ENCODE assay signal across 11 cellular contexts in genomic region chr10:99660662-99661369, GRCh38. TPM values are rescaled to one million over a fixed set of nuclear protein-coding genes. Genes with fewer than 3 reads are reported as not detected.
DNase-seq lines count a peak whose midpoint lies in the region; ATAC-seq and TF ChIP-seq lines count a peak whose summit lies in the region.
"Had no signal": no experiment of that assay in that cellular context is flagged by ENCODE, and none has a peak within 500 bp of the region (broad histone marks: within the 10 kb centered on the region; RNA-seq: fewer than 3 reads in every experiment).

No MANE protein-coding gene starts in this region.

- CTCF ChIA-PET in AG04450 (lab: Charles Lee) (interaction anchor here (1.7 to 3.1 kb wide), 2 partner anchors 30 to 225 kb away, joined by 4 to 15 read pairs; no protein-coding TSS in a partner anchor), mammary epithelial cell (lab: Charles Lee; ENCODE audit: low non-redundant PET) (no interaction called here)

- DNase-seq in AG04450 (ENCODE audit: low read depth, low spot score) = no peak
- DNase-seq in LHCN-M2 (ENCODE audit: low read depth) = peak; percentile 28
- DNase-seq in mammary epithelial cell = no peak
- peak; percentile 59 for DNase-seq in mesenchymal stem cell
- no peak for DNase-seq in activated CD4-positive, alpha-beta T cell treated with anti-CD3 and anti-CD28 coated beads, Interleukin-2, amount 50 U/mL, for 1 hour
- DNase-seq in activated gamma-delta T cell treated with Interleukin-2 at 50 U/mL for 16 hours = no peak
- DNase-seq in LoVo (ENCODE audit: low spot score) = no peak
- DNase-seq in psoas muscle = no peak
- DNase-seq: activated CD4-positive, alpha-beta memory T cell treated with anti-CD3 and anti-CD28 coated beads for 36 hours; NCI-H526 treated with DMSO at 0.1 percent for 48 hours; stimulated activated CD4-positive, alpha-beta T cell treated with anti-CD3 and anti-CD28 coated beads, Interleukin-4, amount 100 ng/mL, for 4 hours had no signal

- peaks cover 18% of the 10 kb centered on the region for H3K36me3 ChIP-seq in mammary epithelial cell (ENCODE audit: insufficient read depth, low read length)
- H3K36me3 ChIP-seq in mesenchymal stem cell (ENCODE audit: control insufficient read depth in 1 of 2, insufficient read depth in 2 of 2, low read depth in 1 of 2, low read length in 2 of 2) = peaks cover 9 to 35% of the 10 kb centered on the region in 2 experiments
- H3K36me3 ChIP-seq in psoas muscle (ENCODE audit: insufficient read depth in 1 of 2, low read depth in 1 of 2) = peaks cover 3 to 7% of the 10 kb centered on the region in 2 donors

- no peak for ATAC-seq in psoas muscle

- H2BK120ac ChIP-seq in mesenchymal stem cell (ENCODE audit: low read depth, low read length) = no peak overlapping the region

- H4K8ac ChIP-seq in mesenchymal stem cell (ENCODE audit: low read length) = no peak overlapping the region

- no peak overlapping the region for H2AFZ ChIP-seq in mammary epithelial cell (ENCODE audit: low read depth, low read length)
- no peak overlapping the region for H2AFZ ChIP-seq in mesenchymal stem cell (ENCODE audit: low read depth, low read length)

- no peak overlapping the region for H3K4ac ChIP-seq in mesenchymal stem cell (ENCODE audit: low read depth in 1 of 2, low read length in 2 of 2)

- no peaks in the 10 kb centered on the region for H4K20me1 ChIP-seq in mammary epithelial cell (ENCODE audit: insufficient read depth, low read length)

- H3K27me3 ChIP-seq in AG04450 (ENCODE audit: control insufficient read depth, insufficient read depth, low read length) (no peaks in the 10 kb centered on the region), mammary epithelial cell (ENCODE audit: insufficient read depth, low read length) (no peaks in the 10 kb centered on the region), mesenchymal stem cell (ENCODE audit: control insufficient read depth in 1 of 2, insufficient read depth in 1 of 2, low read length in 2 of 2) (no peaks in the 10 kb centered on the region), psoas muscle (ENCODE audit: insufficient read depth in 3 of 3, low read length in 2 of 3) (no peaks in the 10 kb centered on the region)

- H4K91ac ChIP-seq in mesenchymal stem cell (ENCODE audit: low read length) = no peak overlapping the region

- TF ChIP-seq CTCF in AG04450 (IDR thresholded peaks at IDR 0.05; ENCODE audit: low read depth, low read length) = no peak
- TF ChIP-seq CTCF in mammary epithelial cell (conservative IDR thresholded peaks at IDR 0.05 in 1 of 2, IDR thresholded peaks at IDR 0.05 in 1 of 2; ENCODE audit: extremely low read depth in 1 of 2, insufficient read depth in 1 of 2, low read depth in 1 of 2, low read length in 2 of 2) = no peak
- no peak for TF ChIP-seq CTCF in psoas muscle (IDR thresholded peaks at IDR 0.05)

- H3K4me2 ChIP-seq in mammary epithelial cell (ENCODE audit: insufficient read depth, low read depth, low read length) (peak overlapping the region; percentile 90), mesenchymal stem cell (ENCODE audit: low read length, poor library complexity, severe bottlenecking) (peak overlapping the region; percentile 65)

- peak overlapping the region; percentile 92 for H3K4me3 ChIP-seq in AG04450 (ENCODE audit: low read depth, low read length)
- H3K4me3 ChIP-seq in mammary epithelial cell (replicated peaks in 1 of 3; ENCODE audit: insufficient read depth in 1 of 3, low read depth in 2 of 3, low read length in 3 of 3) = peak overlapping the region; percentile 84 to 97 (median 94)
- peak overlapping the region in 1 of 2 experiments; percentile 86 for H3K4me3 ChIP-seq in mesenchymal stem cell (ENCODE audit: insufficient read depth in 1 of 2, low read depth in 1 of 2, low read length in 2 of 2)
- H3K4me3 ChIP-seq in psoas muscle = no peak overlapping the region

- H2BK5ac ChIP-seq in mesenchymal stem cell (ENCODE audit: low read depth, low read length, poor library complexity, severe bottlenecking) = no peak overlapping the region

- in situ Hi-C loops in mammary epithelial cell (cut with MboI; ENCODE audit: low sequenced_read_pairs in 2 of 2) = loop anchor here in 1 of 2 donors (5.0 kb wide), 1 partner anchor 39 kb away; the partner anchor contains the start of gene SLC25A28

- 90% methylated on average over 6 of the region's 6 CpGs for WGBS in mammary epithelial cell (ENCODE audit: low coverage, missing lambda C conversion rate)
- 99% methylated on average over 3 of the region's 6 CpGs for WGBS in mesenchymal stem cell
- WGBS in psoas muscle, 3 donors = 94 to 97% (median 95%) methylated on average over 6 of the region's 6 CpGs

- H3K79me2 ChIP-seq in mammary epithelial cell (ENCODE audit: insufficient read depth, low read length) = peaks cover 70% of the 10 kb centered on the region

- H3K4me1 ChIP-seq in mammary epithelial cell (ENCODE audit: insufficient read depth, low read length) (peaks cover 52% of the 10 kb centered on the region), mesenchymal stem cell (ENCODE audit: control insufficient read depth, insufficient read depth, low read depth, low read length) (peaks cover 9% of the 10 kb centered on the region), psoas muscle (peaks cover 4% of the 10 kb centered on the region)

- intact Hi-C loops in mammary epithelial cell (cut with micrococcal nuclease) = loop anchor here (1.0 kb wide), 2 partner anchors 20 to 40 kb away; no protein-coding TSS in a partner anchor
- intact Hi-C loops in psoas muscle (cut with DNase I) = no loop called here

- no peak overlapping the region for H2AK5ac ChIP-seq in mesenchymal stem cell (ENCODE audit: low read length, severe bottlenecking)

- dilution Hi-C loops in mammary epithelial cell (cut with HindIII; ENCODE audit: low sequenced_read_pairs) = no loop called here

- POLR2A ChIA-PET in AG04450 (lab: Yijun Ruan, JAX) = interaction anchor here (0.6 to 1.9 kb wide), 3 partner anchors 29 to 218 kb away, joined by 3 to 20 read pairs (median 4); partner anchors contain the start of gene SLC25A28

- H3K18ac ChIP-seq in mesenchymal stem cell (ENCODE audit: low read depth in 1 of 2, low read length in 2 of 2) = no peak overlapping the region

- H3K9ac ChIP-seq in mammary epithelial cell (ENCODE audit: insufficient read depth, low read length) (peak overlapping the region; percentile 98), mesenchymal stem cell (ENCODE audit: low read length) (peak overlapping the region; percentile 98)

- H3K27ac ChIP-seq in AG04450 (ENCODE audit: low read depth, low read length) (no peak overlapping the region), mammary epithelial cell (ENCODE audit: insufficient read depth, low read depth, low read length) (peak overlapping the region; percentile 95), mesenchymal stem cell (ENCODE audit: low read length, poor library complexity, severe bottlenecking) (peak overlapping the region; percentile 77), psoas muscle (no peak overlapping the region)

- H3K23ac ChIP-seq in mesenchymal stem cell (ENCODE audit: low read length in 2 of 2) = no peak overlapping the region

- BruUV-seq in mammary epithelial cell (replicated peaks; lab: Mats Ljungman, UMichigan) = TSS peak; percentile 83

- H3K14ac ChIP-seq in mesenchymal stem cell (ENCODE audit: low read length in 2 of 2) = no peak overlapping the region

- peaks cover 10% of the 10 kb centered on the region for H3K79me1 ChIP-seq in mesenchymal stem cell (replicated peaks; ENCODE audit: low read length, poor library complexity, severe bottlenecking)

- no peak overlapping the region for H2BK12ac ChIP-seq in mesenchymal stem cell (ENCODE audit: low read length in 2 of 2)

- no peak overlapping the region for H2BK15ac ChIP-seq in mesenchymal stem cell (ENCODE audit: low read depth, poor library complexity, severe bottlenecking)

- H3K9me3 ChIP-seq in AG04450 (ENCODE audit: control insufficient read depth, insufficient read depth, low read length) (no peaks in the 10 kb centered on the region; the same call in 1 of the 2 replicates), mammary epithelial cell (replicated peaks; ENCODE audit: insufficient read depth, low read length) (no peaks in the 10 kb centered on the region), mesenchymal stem cell (ENCODE audit: control insufficient read depth, low read length) (no peaks in the 10 kb centered on the region), psoas muscle (no peaks in the 10 kb centered on the region)

RNA-seq across cellular contexts. Expression of gene ENTPD7, which starts 1.5 kb away (rescaled TPM):
- polyA plus RNA-seq in AG04450 (2011; rRNA removed) = 14.4 and 16.2 TPM in 2 replicates
- 30.8 and 34.4 TPM in 2 replicates for polyA minus RNA-seq in AG04450 (2011; rRNA and poly(A)+ RNA removed)
- total RNA-seq in LHCN-M2 (2014; rRNA removed) = 7.4 and 8.0 TPM in 2 replicates
- 3.1 TPM for polyA plus RNA-seq in LHCN-M2 (2012)
- 10 to 100 TPM; 23.2 to 47.2 TPM for total RNA-seq in mammary epithelial cell
- polyA plus RNA-seq in mammary epithelial cell = 18.3 TPM
- 34.5 TPM for polyA minus RNA-seq in mammary epithelial cell
- 16.1 TPM for polyA plus RNA-seq in mesenchymal stem cell (2013, experiment 1 of 2)
- polyA plus RNA-seq in mesenchymal stem cell (2013, experiment 2 of 2) = 16.0 TPM
- 1 to 10 TPM; 1.1 to 2.1 (median 1.4) TPM for total RNA-seq in psoas muscle
- 1 to 10 TPM in 1 of 3 donors, under 1 TPM in 2; 0.35 to 3.3 (median 0.92) TPM for polyA plus RNA-seq in psoas muscle

RNA-seq across cellular contexts. Expression of gene SLC25A28, which starts 40.6 kb away (rescaled TPM):
- polyA plus RNA-seq in AG04450 (2011; rRNA removed) (20.4 and 21.5 TPM in 2 replicates), mammary epithelial cell (31.9 TPM), psoas muscle (10 to 100 TPM; 41.3 to 69.8 (median 44.7) TPM)
- 24.3 and 33.6 TPM in 2 replicates for polyA minus RNA-seq in AG04450 (2011; rRNA and poly(A)+ RNA removed)
- total RNA-seq in LHCN-M2 (2014; rRNA removed) (15.9 and 16.0 TPM in 2 replicates), mammary epithelial cell (10 to 100 TPM; 16.8 to 40.5 TPM), psoas muscle (10 to 100 TPM; 30.6 to 64.1 (median 61.9) TPM)
- 17.5 TPM for polyA plus RNA-seq in LHCN-M2 (2012)
- polyA minus RNA-seq in mammary epithelial cell = 15.7 TPM
- polyA plus RNA-seq in mesenchymal stem cell (2013, experiment 1 of 2) = 36.1 TPM
- 35.3 TPM for polyA plus RNA-seq in mesenchymal stem cell (2013, experiment 2 of 2)

Comparison
In these comparisons a context has a peak if more than half of its experiments do, and no peak if none do; other contexts are left out.
1. DNase-seq: peak in LHCN-M2 (single experiment) and mesenchymal stem cell (single experiment); none in AG04450 (single experiment), mammary epithelial cell (single experiment), activated CD4-positive, alpha-beta T cell treated with anti-CD3 and anti-CD28 coated beads, Interleukin-2, amount 50 U/mL, for 1 hour (single experiment), activated gamma-delta T cell treated with Interleukin-2 at 50 U/mL for 16 hours (single experiment), LoVo (single experiment) and psoas muscle (0 of 2).
2. H3K27ac ChIP-seq: peak in mammary epithelial cell (single experiment) and mesenchymal stem cell (single experiment); none in AG04450 (single experiment) and psoas muscle (single experiment).